In the genomic region with DNA sequence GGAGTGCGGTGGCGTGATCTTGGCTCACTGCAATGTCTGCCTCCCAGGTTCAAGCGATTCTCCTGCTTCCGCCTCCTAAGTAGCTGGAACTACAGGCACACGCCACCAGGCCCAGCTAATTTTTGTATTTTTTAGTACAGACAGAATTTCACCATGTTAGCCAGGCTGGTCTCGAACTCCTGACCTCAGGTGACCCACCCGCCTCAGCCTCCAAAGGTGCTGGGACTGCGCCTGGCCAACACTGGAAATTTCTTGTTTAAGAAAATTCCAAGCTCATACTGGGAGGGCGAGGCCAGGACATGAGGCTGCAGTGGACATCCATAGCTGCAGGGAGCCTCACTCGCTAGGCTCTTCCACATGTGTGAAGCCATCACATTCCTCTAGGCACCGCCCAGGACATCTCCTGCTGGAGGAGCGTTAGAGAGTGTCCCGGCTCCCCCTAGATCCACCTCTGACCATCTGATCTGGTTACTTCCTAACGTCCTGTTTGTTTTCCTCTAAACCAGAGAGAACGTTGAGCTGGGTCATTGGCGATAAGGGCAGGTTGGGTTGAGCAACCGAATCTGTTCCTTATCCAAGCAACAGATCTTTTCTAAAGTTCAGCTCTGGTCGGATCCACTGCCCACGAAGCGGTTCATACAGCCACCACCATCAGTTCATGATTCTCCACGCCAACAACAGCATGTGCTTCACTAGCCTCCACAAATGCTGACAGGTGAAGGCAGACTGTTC, we compare ENCODE assay signal across 1 cellular context.
TF ChIP-seq lines count a peak whose summit lies in the region.

No MANE protein-coding gene starts in this region.

TF ChIP-seq in K562, 482 proteins besides CTCF, POLR2A, EP300 and RAD21 (continued from another document and continues in another):
- TF ChIP-seq, protein P1, sequence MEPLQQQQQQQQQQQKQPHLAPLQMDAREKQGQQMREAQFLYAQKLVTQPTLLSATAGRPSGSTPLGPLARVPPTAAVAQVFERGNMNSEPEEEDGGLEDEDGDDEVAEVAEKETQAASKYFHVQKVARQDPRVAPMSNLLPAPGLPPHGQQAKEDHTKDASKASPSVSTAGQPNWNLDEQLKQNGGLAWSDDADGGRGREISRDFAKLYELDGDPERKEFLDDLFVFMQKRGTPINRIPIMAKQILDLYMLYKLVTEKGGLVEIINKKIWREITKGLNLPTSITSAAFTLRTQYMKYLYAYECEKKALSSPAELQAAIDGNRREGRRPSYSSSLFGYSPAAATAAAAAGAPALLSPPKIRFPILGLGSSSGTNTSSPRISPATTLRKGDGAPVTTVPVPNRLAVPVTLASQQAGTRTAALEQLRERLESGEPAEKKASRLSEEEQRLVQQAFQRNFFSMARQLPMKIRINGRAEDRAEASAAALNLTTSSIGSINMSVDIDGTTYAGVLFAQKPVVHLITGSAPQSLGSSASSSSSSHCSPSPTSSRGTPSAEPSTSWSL (CRISPR knock-in tag; IDR thresholded peaks at IDR 0.05; ENCODE audit: borderline replicate concordance), result no peak
- no peak for TF ChIP-seq CEBPZ (IDR thresholded peaks at IDR 0.05; ENCODE audit: borderline replicate concordance, low read depth, low read length)
- TF ChIP-seq TBP (optimal IDR thresholded peaks at IDR 0.05; ENCODE audit: low read depth, low read length), result peak; percentile 40
- TF ChIP-seq ZNF511 (CRISPR knock-in tag; IDR thresholded peaks at IDR 0.05), result no peak
- no peak for TF ChIP-seq SRSF7 (optimal IDR thresholded peaks at IDR 0.05; ENCODE audit: low read depth, low read length)
- TF ChIP-seq ZNF766 (CRISPR knock-in tag; conservative IDR thresholded peaks at IDR 0.05), result peak; percentile 85
- TF ChIP-seq ZFP91 (CRISPR knock-in tag; IDR thresholded peaks at IDR 0.05), result no peak
- TF ChIP-seq, protein P2, sequence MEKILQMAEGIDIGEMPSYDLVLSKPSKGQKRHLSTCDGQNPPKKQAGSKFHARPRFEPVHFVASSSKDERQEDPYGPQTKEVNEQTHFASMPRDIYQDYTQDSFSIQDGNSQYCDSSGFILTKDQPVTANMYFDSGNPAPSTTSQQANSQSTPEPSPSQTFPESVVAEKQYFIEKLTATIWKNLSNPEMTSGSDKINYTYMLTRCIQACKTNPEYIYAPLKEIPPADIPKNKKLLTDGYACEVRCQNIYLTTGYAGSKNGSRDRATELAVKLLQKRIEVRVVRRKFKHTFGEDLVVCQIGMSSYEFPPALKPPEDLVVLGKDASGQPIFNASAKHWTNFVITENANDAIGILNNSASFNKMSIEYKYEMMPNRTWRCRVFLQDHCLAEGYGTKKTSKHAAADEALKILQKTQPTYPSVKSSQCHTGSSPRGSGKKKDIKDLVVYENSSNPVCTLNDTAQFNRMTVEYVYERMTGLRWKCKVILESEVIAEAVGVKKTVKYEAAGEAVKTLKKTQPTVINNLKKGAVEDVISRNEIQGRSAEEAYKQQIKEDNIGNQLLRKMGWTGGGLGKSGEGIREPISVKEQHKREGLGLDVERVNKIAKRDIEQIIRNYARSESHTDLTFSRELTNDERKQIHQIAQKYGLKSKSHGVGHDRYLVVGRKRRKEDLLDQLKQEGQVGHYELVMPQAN (IDR thresholded peaks at IDR 0.05; ENCODE audit: borderline replicate concordance), result no peak
- TF ChIP-seq E2F8 (IDR thresholded peaks at IDR 0.05; ENCODE audit: low read depth, partially characterized antibody), result no peak
- TF ChIP-seq SMARCA5 (IDR thresholded peaks at IDR 0.05), result no peak
- no peak for TF ChIP-seq ZNF57 (CRISPR knock-in tag; IDR thresholded peaks at IDR 0.05)
- no peak for TF ChIP-seq ZNF282 (CRISPR knock-in tag; IDR thresholded peaks at IDR 0.05)
- no peak for TF ChIP-seq STAT5B (CRISPR knock-in tag; IDR thresholded peaks at IDR 0.05)
- no peak for TF ChIP-seq YY1 (IDR thresholded peaks at IDR 0.05; ENCODE audit: borderline replicate concordance in 1 of 3, control insufficient read depth in 1 of 3, extremely low read depth in 1 of 3, insufficient read depth in 3 of 3, insufficient read length in 1 of 3, insufficient replicate concordance in 2 of 3, low read depth in 1 of 3, low read length in 2 of 3)
- TF ChIP-seq GABPA (tag; conservative IDR thresholded peaks at IDR 0.05; ENCODE audit: low read depth), result no peak
- peak; percentile 22 to 39; a peak in 2 of 4 replicates for TF ChIP-seq NRF1 (conservative IDR thresholded peaks at IDR 0.05 in 1 of 2, IDR thresholded peaks at IDR 0.05 in 1 of 2)
- no peak for TF ChIP-seq ZNF586 (CRISPR knock-in tag; conservative IDR thresholded peaks at IDR 0.05)
- peak; percentile 81; the same call in 1 of the 2 replicates for TF ChIP-seq POLR2AphosphoS5 (IDR thresholded peaks at IDR 0.05; ENCODE audit: control insufficient read depth, insufficient read depth, low read depth, low read length)
- no peak for TF ChIP-seq TFAM (CRISPR knock-in tag; conservative IDR thresholded peaks at IDR 0.05)
- TF ChIP-seq DMBX1 (CRISPR knock-in tag; IDR thresholded peaks at IDR 0.05; ENCODE audit: borderline replicate concordance), result no peak
- peak; percentile 53; the same call in 1 of the 2 replicates for TF ChIP-seq ZNF239 (CRISPR knock-in tag; IDR thresholded peaks at IDR 0.05)
- TF ChIP-seq E2F6 (IDR thresholded peaks at IDR 0.05; ENCODE audit: borderline replicate concordance in 1 of 2, extremely low read depth in 1 of 2, insufficient read depth in 1 of 2, insufficient read length in 1 of 2, low read depth in 1 of 2, low read length in 1 of 2, poor library complexity in 1 of 2, severe bottlenecking in 1 of 2), result peak; percentile 12 to 67
- TF ChIP-seq MCM7 (IDR thresholded peaks at IDR 0.05), result no peak
- TF ChIP-seq LEF1 (IDR thresholded peaks at IDR 0.05), result peak; percentile 90; the same call in 1 of the 2 replicates
- no peak for TF ChIP-seq TAF9B (IDR thresholded peaks at IDR 0.05; ENCODE audit: partially characterized antibody)
- TF ChIP-seq, protein P3, sequence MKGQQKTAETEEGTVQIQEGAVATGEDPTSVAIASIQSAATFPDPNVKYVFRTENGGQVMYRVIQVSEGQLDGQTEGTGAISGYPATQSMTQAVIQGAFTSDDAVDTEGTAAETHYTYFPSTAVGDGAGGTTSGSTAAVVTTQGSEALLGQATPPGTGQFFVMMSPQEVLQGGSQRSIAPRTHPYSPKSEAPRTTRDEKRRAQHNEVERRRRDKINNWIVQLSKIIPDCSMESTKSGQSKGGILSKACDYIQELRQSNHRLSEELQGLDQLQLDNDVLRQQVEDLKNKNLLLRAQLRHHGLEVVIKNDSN (CRISPR knock-in tag; IDR thresholded peaks at IDR 0.05), result no peak
- TF ChIP-seq, protein P4, sequence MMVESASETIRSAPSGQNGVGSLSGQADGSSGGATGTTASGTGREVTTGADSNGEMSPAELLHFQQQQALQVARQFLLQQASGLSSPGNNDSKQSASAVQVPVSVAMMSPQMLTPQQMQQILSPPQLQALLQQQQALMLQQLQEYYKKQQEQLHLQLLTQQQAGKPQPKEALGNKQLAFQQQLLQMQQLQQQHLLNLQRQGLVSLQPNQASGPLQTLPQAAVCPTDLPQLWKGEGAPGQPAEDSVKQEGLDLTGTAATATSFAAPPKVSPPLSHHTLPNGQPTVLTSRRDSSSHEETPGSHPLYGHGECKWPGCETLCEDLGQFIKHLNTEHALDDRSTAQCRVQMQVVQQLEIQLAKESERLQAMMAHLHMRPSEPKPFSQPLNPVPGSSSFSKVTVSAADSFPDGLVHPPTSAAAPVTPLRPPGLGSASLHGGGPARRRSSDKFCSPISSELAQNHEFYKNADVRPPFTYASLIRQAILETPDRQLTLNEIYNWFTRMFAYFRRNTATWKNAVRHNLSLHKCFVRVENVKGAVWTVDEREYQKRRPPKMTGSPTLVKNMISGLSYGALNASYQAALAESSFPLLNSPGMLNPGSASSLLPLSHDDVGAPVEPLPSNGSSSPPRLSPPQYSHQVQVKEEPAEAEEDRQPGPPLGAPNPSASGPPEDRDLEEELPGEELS (CRISPR knock-in tag; IDR thresholded peaks at IDR 0.05; ENCODE audit: borderline replicate concordance), result no peak
- TF ChIP-seq, protein P5, sequence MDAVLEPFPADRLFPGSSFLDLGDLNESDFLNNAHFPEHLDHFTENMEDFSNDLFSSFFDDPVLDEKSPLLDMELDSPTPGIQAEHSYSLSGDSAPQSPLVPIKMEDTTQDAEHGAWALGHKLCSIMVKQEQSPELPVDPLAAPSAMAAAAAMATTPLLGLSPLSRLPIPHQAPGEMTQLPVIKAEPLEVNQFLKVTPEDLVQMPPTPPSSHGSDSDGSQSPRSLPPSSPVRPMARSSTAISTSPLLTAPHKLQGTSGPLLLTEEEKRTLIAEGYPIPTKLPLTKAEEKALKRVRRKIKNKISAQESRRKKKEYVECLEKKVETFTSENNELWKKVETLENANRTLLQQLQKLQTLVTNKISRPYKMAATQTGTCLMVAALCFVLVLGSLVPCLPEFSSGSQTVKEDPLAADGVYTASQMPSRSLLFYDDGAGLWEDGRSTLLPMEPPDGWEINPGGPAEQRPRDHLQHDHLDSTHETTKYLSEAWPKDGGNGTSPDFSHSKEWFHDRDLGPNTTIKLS (IDR thresholded peaks at IDR 0.05; ENCODE audit: borderline replicate concordance, low read depth), result peak; percentile 39; the same call in 1 of the 2 replicates
- no peak for TF ChIP-seq ILF3 (IDR thresholded peaks at IDR 0.05; ENCODE audit: borderline replicate concordance)
- 0 out of 2 replicates have a peak, but pooled peaks have one; percentile 3 for TF ChIP-seq ZBTB5 (IDR thresholded peaks at IDR 0.05)
- no peak for TF ChIP-seq ZNF431 (CRISPR knock-in tag; IDR thresholded peaks at IDR 0.05)
- TF ChIP-seq ETS2 (tag; IDR thresholded peaks at IDR 0.05; ENCODE audit: borderline replicate concordance, poor library complexity, severe bottlenecking), result no peak
